ENCODE assay signal across 11 cellular contexts in genomic region chr3:65575376-65575840, GRCh38.
A peak's percentile ranks its signal among the peaks of the same experiment; 100 is the strongest.
DNase-seq lines count a peak whose midpoint lies in the region; ATAC-seq, FAIRE-seq and TF ChIP-seq lines count a peak whose summit lies in the region.
"Had no signal": no experiment of that assay in that cellular context is flagged by ENCODE, and none has a peak within 500 bp of the region (broad histone marks: within the 10 kb centered on the region; RNA-seq: fewer than 3 reads in every experiment).

No MANE protein-coding gene starts in this region.

- CTCF ChIA-PET in PC-9 (lab: Charles Lee) = no interaction called here
- CTCF ChIA-PET in endothelial cell of umbilical vein (lab: Charles Lee) = no interaction called here

- BruUV-seq in PC-9 (replicated peaks; lab: Mats Ljungman, UMichigan) (no TSS peak), endothelial cell of umbilical vein (replicated peaks; lab: Mats Ljungman, UMichigan) (no TSS peak)

- no peak for TF ChIP-seq POLR2A in endothelial cell of umbilical vein (IDR thresholded peaks at IDR 0.05; ENCODE audit: low read depth, low read length)

- H4K20me1 ChIP-seq in PC-9 (ENCODE audit: insufficient read depth) = no peaks in the 10 kb centered on the region
- no peaks in the 10 kb centered on the region for H4K20me1 ChIP-seq in endothelial cell of umbilical vein (replicated peaks; ENCODE audit: control insufficient read depth, extremely low read depth, insufficient read depth, low read length)

- POLR2A ChIA-PET in PC-9 (lab: Charles Lee; ENCODE audit: unreplicated experiment) = no interaction called here
- POLR2A ChIA-PET in endothelial cell of umbilical vein (lab: Charles Lee) = no interaction called here

- H3K4me1 ChIP-seq in PC-9 (replicated peaks; ENCODE audit: insufficient read depth) (peaks cover 31% of the 10 kb centered on the region), endothelial cell of umbilical vein (ENCODE audit: control insufficient read depth, extremely low read depth, insufficient read depth, low read length) (no peaks in the 10 kb centered on the region)

- FAIRE-seq in endothelial cell of umbilical vein (lab: Jason Lieb, UNC) = no peak

- H2AFZ ChIP-seq in PC-9 = no peak overlapping the region
- H2AFZ ChIP-seq in endothelial cell of umbilical vein (ENCODE audit: low read depth, low read length) = no peak overlapping the region

- H3K27me3 ChIP-seq in PC-9 (ENCODE audit: insufficient read depth, low read depth) = no peaks in the 10 kb centered on the region
- no peaks in the 10 kb centered on the region for H3K27me3 ChIP-seq in endothelial cell of umbilical vein (ENCODE audit: control insufficient read depth in 2 of 2, insufficient read depth in 2 of 2, low read length in 2 of 2)
- H3K27me3 ChIP-seq: spleen had no signal

- H3K9me3 ChIP-seq in PC-9 (ENCODE audit: insufficient read depth, low read depth) (no peaks in the 10 kb centered on the region), endothelial cell of umbilical vein (replicated peaks; ENCODE audit: control insufficient read depth, insufficient read depth, low read length) (no peaks in the 10 kb centered on the region)

- H3K4me2 ChIP-seq in PC-9 (peak overlapping the region; percentile 56), endothelial cell of umbilical vein (ENCODE audit: insufficient read depth, low read length) (no peak overlapping the region)

- 0 out of 2 replicates have a peak, but pooled peaks cover 6% of the 10 kb centered on the region for H3F3A ChIP-seq in PC-9 (ENCODE audit: insufficient read depth, low read depth)

- peak overlapping the region; percentile 80 for H3K27ac ChIP-seq in PC-9
- no peak overlapping the region for H3K27ac ChIP-seq in endothelial cell of umbilical vein (ENCODE audit: insufficient read depth, low read depth, low read length)
- H3K27ac ChIP-seq: spleen had no signal

- intact Hi-C loops in PC-9 (cut with micrococcal nuclease; ENCODE audit: unreplicated experiment) = no loop called here
- intact Hi-C loops in endothelial cell of umbilical vein (cut with micrococcal nuclease) = no loop called here

- no peaks in the 10 kb centered on the region for H3K9me2 ChIP-seq in PC-9 (ENCODE audit: insufficient read depth)

- peak; percentile 17 for DNase-seq in GM03348 (ENCODE audit: low spot score)
- peak in 1 of 2 experiments; percentile 91 for DNase-seq in PC-9
- peak; percentile 12 for DNase-seq in endothelial cell of umbilical vein (ENCODE audit: low read depth, low spot score)
- peak; percentile 89 for DNase-seq in non-pigmented ciliary epithelial cell (ENCODE audit: low read depth)
- no peak for DNase-seq in NCI-H1417 (lab: John Stamatoyannopoulos, UW)
- no peak for DNase-seq in central memory CD4-positive, alpha-beta T cell
- DNase-seq: naive thymus-derived CD8-positive, alpha-beta T cell; NCI-H1930; spleen had no signal

- no peak overlapping the region for H3K9ac ChIP-seq in endothelial cell of umbilical vein (replicated peaks; ENCODE audit: extremely low read depth, insufficient read depth, low read length)

- peaks cover 3% of the 10 kb centered on the region for H3K9me1 ChIP-seq in endothelial cell of umbilical vein (replicated peaks; ENCODE audit: control insufficient read depth, extremely low read depth, insufficient read depth, low read length)

- dilution Hi-C loops in endothelial cell of umbilical vein (cut with MboI; ENCODE audit: extremely low pct_ligation_motif_present, low sequenced_read_pairs) = no loop called here

- H3K4me3 ChIP-seq in PC-9 (no peak overlapping the region), endothelial cell of umbilical vein (replicated peaks in 1 of 3; ENCODE audit: insufficient read depth in 1 of 3, low read depth in 1 of 3, low read length in 3 of 3) (no peak overlapping the region)
- H3K4me3 ChIP-seq: spleen had no signal

- no peak for ATAC-seq in GM18520 (IDR thresholded peaks at IDR 0.05; ENCODE audit: unreplicated experiment)
- no peak for ATAC-seq in GM21737 (IDR thresholded peaks at IDR 0.05; ENCODE audit: unreplicated experiment)
- ATAC-seq: naive thymus-derived CD8-positive, alpha-beta T cell had no signal

- H3K79me2 ChIP-seq in PC-9 (ENCODE audit: low read depth) (0 out of 2 replicates have a peak, but pooled peaks cover 6% of the 10 kb centered on the region), endothelial cell of umbilical vein (ENCODE audit: control insufficient read depth, insufficient read depth, low read length) (no peaks in the 10 kb centered on the region)

- H3K36me3 ChIP-seq in PC-9 (ENCODE audit: low read depth) (no peaks in the 10 kb centered on the region), endothelial cell of umbilical vein (ENCODE audit: control insufficient read depth in 2 of 2, extremely low read depth in 1 of 2, insufficient read depth in 2 of 2, low read length in 2 of 2) (no peaks in the 10 kb centered on the region)
- H3K36me3 ChIP-seq: spleen had no signal

- no peak for TF ChIP-seq CTCF in PC-9 (conservative IDR thresholded peaks at IDR 0.05)
- TF ChIP-seq CTCF in endothelial cell of umbilical vein (IDR thresholded peaks at IDR 0.05; ENCODE audit: extremely low read depth in 1 of 2, insufficient read depth in 1 of 2, low read depth in 1 of 2, low read length in 2 of 2) = no peak

TF ChIP-seq in endothelial cell of umbilical vein, 7 proteins besides CTCF, POLR2A, EP300 and RAD21:
- TF ChIP-seq JUN (IDR thresholded peaks at IDR 0.05; ENCODE audit: borderline replicate concordance, insufficient read depth, insufficient read length, low read depth) = no peak
- TF ChIP-seq POLR2AphosphoS5 (IDR thresholded peaks at IDR 0.05; ENCODE audit: insufficient read depth, low read depth, low read length) = no peak
- TF ChIP-seq EZH2 (IDR thresholded peaks at IDR 0.05; ENCODE audit: borderline replicate concordance, low read depth, low read length, severe bottlenecking) = no peak
- no peak for TF ChIP-seq MYC (IDR thresholded peaks at IDR 0.05; ENCODE audit: low read depth, low read length)
- no peak for TF ChIP-seq GATA2 (IDR thresholded peaks at IDR 0.05; ENCODE audit: insufficient read depth, insufficient read length, low read depth, low read length)
- no peak for TF ChIP-seq FOS (IDR thresholded peaks at IDR 0.05; ENCODE audit: borderline replicate concordance, insufficient read depth, low read length)

Comparison
In these comparisons a context has a peak if more than half of its experiments do, and no peak if none do; other contexts are left out.
1. DNase-seq: peak in GM03348 (single experiment), endothelial cell of umbilical vein (single experiment) and non-pigmented ciliary epithelial cell (single experiment); none in NCI-H1417 (0 of 3) and central memory CD4-positive, alpha-beta T cell (single experiment).